Comparison of ENCODE assay signal across 23 cellular contexts in genomic region chr13:52136763-52137162, GRCh38. TPM values are rescaled to one million over a fixed set of nuclear protein-coding genes. Genes with fewer than 3 reads are reported as not detected.
A peak's percentile ranks its signal among the peaks of the same experiment; 100 is the strongest.
DNase-seq lines count a peak whose midpoint lies in the region; ATAC-seq, FAIRE-seq and TF ChIP-seq lines count a peak whose summit lies in the region.
"Had no signal": no experiment of that assay in that cellular context is flagged by ENCODE, and none has a peak within 500 bp of the region (broad histone marks: within the 10 kb centered on the region; RNA-seq: fewer than 3 reads in every experiment).

No MANE protein-coding gene starts in this region.

- DNase-seq in HepG2 (ENCODE audit: low spot score) (no peak), right lobe of liver (no peak), K562 (ENCODE audit: extremely low read depth in 1 of 4, low spot score in 3 of 4) (no peak), frontal cortex (ENCODE audit: low spot score in 2 of 2) (no peak), NCI-H2081 (lab: John Stamatoyannopoulos, UW) (no peak), HEK293T (ENCODE audit: extremely low spot score) (no peak)
- DNase-seq in NK-92 treated with Interleukin-12 subunit alpha and Interleukin-12 subunit beta, amount 100 ng/mL, for 24 hours (lab: John Stamatoyannopoulos, UW), result no peak
- DNase-seq: BE2C; C1 segment of cervical spinal cord; CD4-positive, CD25-positive, alpha-beta regulatory T cell; CD8-positive, alpha-beta memory T cell; COR-L47; DMS 273 treated with DMSO at 0.1 percent for 48 hours; DMS53; DND-41; EL; GM23248; HCEC 1CT had no signal

- intact Hi-C loops in HepG2 (cut with micrococcal nuclease; ENCODE audit: unreplicated experiment) (no loop called here), right lobe of liver (cut with DNase I) (no loop called here), K562 (cut with micrococcal nuclease) (no loop called here)

- no peak for FAIRE-seq in HepG2 (lab: Jason Lieb, UNC)
- FAIRE-seq in K562 (lab: Jason Lieb, UNC), result no peak
- peak; percentile 39 for FAIRE-seq in frontal cortex (lab: Jason Lieb, UNC)
- FAIRE-seq: GM12891, GM19239, H54 had no signal

- BruUV-seq in HepG2 (replicated peaks; lab: Mats Ljungman, UMichigan) (no TSS peak), K562 (replicated peaks; lab: Mats Ljungman, UMichigan) (no TSS peak)

- POLR2A ChIA-PET in HepG2 (lab: Yijun Ruan, JAX) (no interaction called here), K562 (lab: Yijun Ruan, JAX) (no interaction called here), HEK293T (lab: Yijun Ruan, JAX) (interaction anchor here (1.0 kb wide), 1 partner anchor 7 kb away, joined by 3 read pairs; no protein-coding TSS in a partner anchor)

- in situ Hi-C loops in HepG2 (cut with HindIII; ENCODE audit: extremely low pct_ligation_motif_present, low pct_unique_long_range_greater_than_20kb), result no loop called here
- in situ Hi-C loops in K562 (cut with MboI), result loop anchor here (25.0 kb wide), 2 partner anchors 699 to 999 kb away; no protein-coding TSS in a partner anchor

- TF ChIP-seq EP300 in HepG2 (IDR thresholded peaks at IDR 0.05; ENCODE audit: low read depth in 2 of 2, low read length in 2 of 2) (no peak), HepG2 (CRISPR knock-in tag; IDR thresholded peaks at IDR 0.05; ENCODE audit: borderline replicate concordance) (no peak), K562 (IDR thresholded peaks at IDR 0.05; ENCODE audit: low read length) (no peak)

- H4K20me1 ChIP-seq in HepG2 (ENCODE audit: insufficient read depth, low read length) (no peaks in the 10 kb centered on the region), K562 (replicated peaks; ENCODE audit: control insufficient read depth, insufficient read depth, low read length) (no peaks in the 10 kb centered on the region)

- H3K27me3 ChIP-seq in HepG2 (ENCODE audit: control insufficient read depth in 1 of 2, insufficient read depth in 2 of 2, low read length in 2 of 2), result no peaks in the 10 kb centered on the region
- no peaks in the 10 kb centered on the region for H3K27me3 ChIP-seq in right lobe of liver
- H3K27me3 ChIP-seq in K562 (ENCODE audit: control insufficient read depth in 2 of 2, insufficient read depth in 2 of 2, low read length in 2 of 2), result no peaks in the 10 kb centered on the region
- H3K27me3 ChIP-seq: BE2C had no signal

- no peaks in the 10 kb centered on the region for H3K9me1 ChIP-seq in K562 (ENCODE audit: control insufficient read depth, insufficient read depth, low read length)

- CTCF ChIA-PET in HepG2 (lab: Yijun Ruan, JAX; ENCODE audit: low intra/inter-chr PET ratio, low total read pairs), result no interaction called here
- CTCF ChIA-PET in K562 (lab: Yijun Ruan, JAX; ENCODE audit: low intra/inter-chr PET ratio), result no interaction called here
- CTCF ChIA-PET in HEK293T (lab: Yijun Ruan, JAX), result no interaction called here

- H2AFZ ChIP-seq in HepG2 (ENCODE audit: low read length), result no peak overlapping the region
- H2AFZ ChIP-seq in K562 (ENCODE audit: low read depth, low read length), result no peak overlapping the region
- H2AFZ ChIP-seq: GM23248 had no signal

- H3K4me2 ChIP-seq in HepG2 (ENCODE audit: low read depth, low read length) (no peak overlapping the region), K562 (ENCODE audit: insufficient read depth, low read length) (no peak overlapping the region)

- TF ChIP-seq POLR2A in HepG2 (IDR thresholded peaks at IDR 0.05; ENCODE audit: insufficient read depth in 1 of 2, low read depth in 2 of 2, low read length in 2 of 2), result no peak
- TF ChIP-seq POLR2A in right lobe of liver (IDR thresholded peaks at IDR 0.05), result no peak
- no peak for TF ChIP-seq POLR2A in K562 (conservative IDR thresholded peaks at IDR 0.05)

- no peak for TF ChIP-seq RAD21 in HepG2 (CRISPR knock-in tag; IDR thresholded peaks at IDR 0.05)
- TF ChIP-seq RAD21 in K562 (CRISPR knock-in tag; conservative IDR thresholded peaks at IDR 0.05 in 1 of 2, IDR thresholded peaks at IDR 0.05 in 1 of 2), result no peak

- ATAC-seq in HepG2, result no peak
- no peak for ATAC-seq in right lobe of liver
- ATAC-seq in K562, result no peak

- no peak overlapping the region for H3K9ac ChIP-seq in HepG2 (ENCODE audit: insufficient read depth, low read depth, low read length)
- H3K9ac ChIP-seq in K562 (ENCODE audit: insufficient read depth in 1 of 2, low read depth in 2 of 2, low read length in 2 of 2), result no peak overlapping the region
- H3K9ac ChIP-seq: GM23248 had no signal

- H3K9me3 ChIP-seq in HepG2 (ENCODE audit: low read length), result no peaks in the 10 kb centered on the region
- no peaks in the 10 kb centered on the region for H3K9me3 ChIP-seq in right lobe of liver
- H3K9me3 ChIP-seq in K562 (replicated peaks; ENCODE audit: control insufficient read depth, insufficient read depth, low read depth, low read length), result no peaks in the 10 kb centered on the region
- H3K9me3 ChIP-seq: BE2C had no signal

- H3K36me3 ChIP-seq in HepG2 (replicated peaks in 1 of 2; ENCODE audit: control insufficient read depth in 1 of 2, insufficient read depth in 2 of 2, low read length in 2 of 2) (peaks cover 14 to 62% of the 10 kb centered on the region in 2 experiments), right lobe of liver (peaks cover 0 to 15% (median 0%) of the 10 kb centered on the region in 4 donors), K562 (ENCODE audit: control insufficient read depth, insufficient read depth, low read length) (no peaks in the 10 kb centered on the region)

- H3K4me3 ChIP-seq in HepG2 (replicated peaks in 1 of 3; ENCODE audit: insufficient read depth in 1 of 3, low read depth in 2 of 3, low read length in 3 of 3), result no peak overlapping the region
- no peak overlapping the region for H3K4me3 ChIP-seq in right lobe of liver
- H3K4me3 ChIP-seq in K562, result no peak overlapping the region
- H3K4me3 ChIP-seq: GM23248 had no signal

- H3K79me2 ChIP-seq in HepG2 (ENCODE audit: insufficient read depth, low read length), result no peaks in the 10 kb centered on the region
- H3K79me2 ChIP-seq in K562 (ENCODE audit: control insufficient read depth, insufficient read depth, low read length), result no peaks in the 10 kb centered on the region

- no peak for TF ChIP-seq CTCF in HepG2 (CRISPR knock-in tag; IDR thresholded peaks at IDR 0.05)
- TF ChIP-seq CTCF in right lobe of liver (IDR thresholded peaks at IDR 0.05), result no peak
- TF ChIP-seq CTCF in K562 (IDR thresholded peaks at IDR 0.05 in 2 of 3, conservative IDR thresholded peaks at IDR 0.05 in 1 of 3; ENCODE audit: insufficient read depth in 2 of 3, low read depth in 1 of 3, low read length in 3 of 3), result no peak

- no peaks in the 10 kb centered on the region for H3K4me1 ChIP-seq in HepG2 (ENCODE audit: insufficient read depth, low read length)
- H3K4me1 ChIP-seq in right lobe of liver, result no peaks in the 10 kb centered on the region
- no peaks in the 10 kb centered on the region for H3K4me1 ChIP-seq in K562 (replicated peaks in 1 of 2; ENCODE audit: control insufficient read depth in 2 of 2, insufficient read depth in 2 of 2, low read length in 2 of 2)
- H3K4me1 ChIP-seq: BE2C had no signal

- H3K27ac ChIP-seq in HepG2 (ENCODE audit: extremely low read length, insufficient read depth, low read length) (no peak overlapping the region), right lobe of liver (no peak overlapping the region), K562 (ENCODE audit: extremely low read depth, low read depth, low read length) (no peak overlapping the region)
- H3K27ac ChIP-seq: 22Rv1, GM23248 had no signal

RNA-seq across cellular contexts. Expression of gene NEK5, which starts 7.9 kb away (rescaled TPM):
- total RNA-seq in HepG2 (2016; rRNA removed; fragmentation: Illumina TruSeq; extraction: Trizol) (0.21 and 0.22 TPM in 2 replicates), right lobe of liver (under 1 TPM in 1 of 6 experiments, not detected in 5; 0.06 TPM), K562 (2014; rRNA removed) (0.09 and 0.33 TPM in 2 replicates), K562 (2014; rRNA removed; fragmentation: Illumina TruSeq; extraction: Trizol) (0.32 and 0.44 TPM in 2 replicates), K562 (2015; rRNA removed; fragmentation: Illumina TruSeq; extraction: Trizol) (0.29 and 0.34 TPM in 2 replicates), K562 (2021) (0.11 and 0.33 TPM in 2 replicates), frontal cortex (0.82 TPM)
- total RNA-seq in HepG2 (2016; cell fraction: cytosol; rRNA removed; fragmentation: Illumina TruSeq; extraction: Trizol; ENCODE audit: low read depth), result 0.18 TPM in 1 of 2 replicates, not detected in the other
- 0.19 and 0.21 TPM in 2 replicates for total RNA-seq in HepG2 (2016; cell fraction: insoluble cytoplasmic fraction; rRNA removed; fragmentation: Illumina TruSeq; extraction: Trizol)
- total RNA-seq in HepG2 (2016; cell fraction: membrane; rRNA removed; fragmentation: Illumina TruSeq; extraction: Trizol), result 0.07 and 0.12 TPM in 2 replicates
- 0.16 and 0.28 TPM in 2 replicates for total RNA-seq in HepG2 (2016; cell fraction: nucleus; rRNA removed; fragmentation: Illumina TruSeq; extraction: Trizol)
- polyA plus RNA-seq in HepG2 (2011; rRNA removed) (0.09 and 0.12 TPM in 2 replicates), K562 (2011; rRNA removed) (0.35 and 0.39 TPM in 2 replicates), K562 (2014; fragmentation: Illumina TruSeq; extraction: Trizol) (0.28 and 0.36 TPM in 2 replicates), K562 (2014; fragmentation: Nextera tagmentation; extraction: Ambion mirVana) (under 1 TPM; 0.27 to 0.30 TPM), K562 (2014; rRNA removed) (0.27 and 0.42 TPM in 2 replicates)
- polyA plus RNA-seq in HepG2 (2011; cell fraction: cytosol; rRNA removed), result 0.01 and 0.05 TPM in 2 replicates
- polyA plus RNA-seq in HepG2 (2011; cell fraction: nucleus; rRNA removed), result 0.19 TPM in 2 replicates
- polyA plus RNA-seq in HepG2 (2012), result 0.24 and 0.25 TPM in 2 replicates
- polyA plus RNA-seq in HepG2 (2016; cell fraction: cytosol; fragmentation: Illumina TruSeq; extraction: Trizol; ENCODE audit: low read depth), result not detected in 2 replicates
- polyA plus RNA-seq in HepG2 (2016; cell fraction: insoluble cytoplasmic fraction; fragmentation: Illumina TruSeq; extraction: Trizol; ENCODE audit: low read depth), result 0.09 and 0.19 TPM in 2 replicates
- polyA plus RNA-seq in HepG2 (2016; cell fraction: membrane; fragmentation: Illumina TruSeq; extraction: Trizol; ENCODE audit: low read depth), result 0.07 TPM in 1 of 2 replicates, not detected in the other
- polyA plus RNA-seq in HepG2 (2016; cell fraction: nucleus; fragmentation: Illumina TruSeq; extraction: Trizol; ENCODE audit: insufficient read depth, low read depth), result 0.37 and 0.72 TPM in 2 replicates
- 0.10 TPM in 1 of 2 replicates, not detected in the other for polyA minus RNA-seq in HepG2 (2011; rRNA and poly(A)+ RNA removed; ENCODE audit: low replicate concordance)
- not detected in 2 replicates for polyA minus RNA-seq in HepG2 (2011; cell fraction: cytosol; rRNA and poly(A)+ RNA removed)
- polyA minus RNA-seq in HepG2 (2011; cell fraction: nucleus; rRNA and poly(A)+ RNA removed), result 0.26 and 0.37 TPM in 2 replicates
- 0.35 and 1.3 TPM in 2 replicates for total RNA-seq in K562 (2011; cell fraction: chromatin; rRNA removed; ENCODE audit: low replicate concordance)
- 0.13 and 0.17 TPM in 2 replicates for total RNA-seq in K562 (2011; cell fraction: nucleolus; rRNA removed)
- 0.44 and 0.46 TPM in 2 replicates for total RNA-seq in K562 (2011; cell fraction: nucleoplasm; rRNA removed)
- 0.07 and 0.24 TPM in 2 replicates for polyA plus RNA-seq in K562 (2011; cell fraction: cytosol; rRNA removed)
- 0.23 and 0.34 TPM in 2 replicates for polyA plus RNA-seq in K562 (2011; cell fraction: nucleus; rRNA removed)
- 0.30 and 1.0 TPM in 2 replicates for polyA plus RNA-seq in K562 (2012)
- polyA minus RNA-seq in K562 (2011; rRNA and poly(A)+ RNA removed), result 0.07 and 0.42 TPM in 2 replicates
- polyA minus RNA-seq in K562 (2011; cell fraction: cytosol; rRNA and poly(A)+ RNA removed), result not detected in 2 replicates
- polyA minus RNA-seq in K562 (2011; cell fraction: nucleus; rRNA and poly(A)+ RNA removed), result 0.13 and 0.22 TPM in 2 replicates
- total RNA-seq: CD4-positive, CD25-positive, alpha-beta regulatory T cell; CD8-positive, alpha-beta memory T cell; G401; GM23248 had no signal

RNA-seq across cellular contexts. Expression of gene NEK3, which starts 22.6 kb away (rescaled TPM):
- total RNA-seq in HepG2 (2016; rRNA removed; fragmentation: Illumina TruSeq; extraction: Trizol) (36.7 and 44.9 TPM in 2 replicates), right lobe of liver (1 to 10 TPM; 4.5 to 7.1 (median 6.2) TPM), K562 (2014; rRNA removed) (5.3 and 6.4 TPM in 2 replicates), K562 (2014; rRNA removed; fragmentation: Illumina TruSeq; extraction: Trizol) (7.1 and 8.3 TPM in 2 replicates), K562 (2015; rRNA removed; fragmentation: Illumina TruSeq; extraction: Trizol) (6.7 and 7.5 TPM in 2 replicates), K562 (2021) (3.6 and 6.2 TPM in 2 replicates), frontal cortex (8.6 TPM)
- 9.7 and 12.6 TPM in 2 replicates for total RNA-seq in HepG2 (2016; cell fraction: cytosol; rRNA removed; fragmentation: Illumina TruSeq; extraction: Trizol; ENCODE audit: low read depth)
- total RNA-seq in HepG2 (2016; cell fraction: insoluble cytoplasmic fraction; rRNA removed; fragmentation: Illumina TruSeq; extraction: Trizol), result 36.6 and 45.1 TPM in 2 replicates
- 19.2 and 21.1 TPM in 2 replicates for total RNA-seq in HepG2 (2016; cell fraction: membrane; rRNA removed; fragmentation: Illumina TruSeq; extraction: Trizol)
- 32.6 and 38.5 TPM in 2 replicates for total RNA-seq in HepG2 (2016; cell fraction: nucleus; rRNA removed; fragmentation: Illumina TruSeq; extraction: Trizol)
- polyA plus RNA-seq in HepG2 (2011; rRNA removed) (47.6 and 68.2 TPM in 2 replicates), K562 (2011; rRNA removed) (4.8 and 10.0 TPM in 2 replicates), K562 (2014; fragmentation: Illumina TruSeq; extraction: Trizol) (8.7 and 10.3 TPM in 2 replicates), K562 (2014; fragmentation: Nextera tagmentation; extraction: Ambion mirVana) (10 to 100 TPM in 1 of 2 experiments, 1 to 10 TPM in 1; 9.3 to 11.0 TPM), K562 (2014; rRNA removed) (6.4 and 9.9 TPM in 2 replicates)
- polyA plus RNA-seq in HepG2 (2011; cell fraction: cytosol; rRNA removed), result 25.3 and 33.8 TPM in 2 replicates
- 67.5 and 93.8 TPM in 2 replicates for polyA plus RNA-seq in HepG2 (2011; cell fraction: nucleus; rRNA removed)
- 33.0 and 40.9 TPM in 2 replicates for polyA plus RNA-seq in HepG2 (2012)
- 6.4 and 9.5 TPM in 2 replicates for polyA plus RNA-seq in HepG2 (2016; cell fraction: cytosol; fragmentation: Illumina TruSeq; extraction: Trizol; ENCODE audit: low read depth)
- 47.8 and 50.1 TPM in 2 replicates for polyA plus RNA-seq in HepG2 (2016; cell fraction: insoluble cytoplasmic fraction; fragmentation: Illumina TruSeq; extraction: Trizol; ENCODE audit: low read depth)
- polyA plus RNA-seq in HepG2 (2016; cell fraction: membrane; fragmentation: Illumina TruSeq; extraction: Trizol; ENCODE audit: low read depth), result 12.9 and 17.9 TPM in 2 replicates
- polyA plus RNA-seq in HepG2 (2016; cell fraction: nucleus; fragmentation: Illumina TruSeq; extraction: Trizol; ENCODE audit: insufficient read depth, low read depth), result 62.7 and 63.1 TPM in 2 replicates
- 1.7 and 17.2 TPM in 2 replicates for polyA minus RNA-seq in HepG2 (2011; rRNA and poly(A)+ RNA removed; ENCODE audit: low replicate concordance)
- polyA minus RNA-seq in HepG2 (2011; cell fraction: cytosol; rRNA and poly(A)+ RNA removed), result 22.9 and 23.5 TPM in 2 replicates
- polyA minus RNA-seq in HepG2 (2011; cell fraction: nucleus; rRNA and poly(A)+ RNA removed), result 56.4 and 60.9 TPM in 2 replicates
- 4.2 and 12.8 TPM in 2 replicates for total RNA-seq in K562 (2011; cell fraction: chromatin; rRNA removed; ENCODE audit: low replicate concordance)
- total RNA-seq in K562 (2011; cell fraction: nucleolus; rRNA removed), result 1.8 and 3.4 TPM in 2 replicates
- total RNA-seq in K562 (2011; cell fraction: nucleoplasm; rRNA removed), result 3.9 and 6.0 TPM in 2 replicates
- polyA plus RNA-seq in K562 (2011; cell fraction: cytosol; rRNA removed), result 1.5 and 2.3 TPM in 2 replicates
- 4.6 and 4.7 TPM in 2 replicates for polyA plus RNA-seq in K562 (2011; cell fraction: nucleus; rRNA removed)
- polyA plus RNA-seq in K562 (2012), result 5.4 and 6.5 TPM in 2 replicates
- 4.1 and 9.6 TPM in 2 replicates for polyA minus RNA-seq in K562 (2011; rRNA and poly(A)+ RNA removed)
- polyA minus RNA-seq in K562 (2011; cell fraction: cytosol; rRNA and poly(A)+ RNA removed), result 3.3 and 3.6 TPM in 2 replicates
- polyA minus RNA-seq in K562 (2011; cell fraction: nucleus; rRNA and poly(A)+ RNA removed), result 1.2 and 1.4 TPM in 2 replicates

Comparison
In these comparisons a context has a peak if more than half of its experiments do, and no peak if none do; other contexts are left out.
1. Of the 241 proteins assayed by ChIP-seq in both HepG2 and K562: peak only in HepG2: none; only in K562: MAFG; in both: MAFF and MAFK; in neither: 238.